ENCODE assay signal across 16 cellular contexts in genomic region chr16:87844374-87844733, GRCh38. TPM values are rescaled to one million over a fixed set of nuclear protein-coding genes. Genes with fewer than 3 reads are reported as not detected.
DNase-seq lines count a peak whose midpoint lies in the region; TF ChIP-seq lines count a peak whose summit lies in the region.
"Had no signal": no experiment of that assay in that cellular context is flagged by ENCODE, and none has a peak within 500 bp of the region (broad histone marks: within the 10 kb centered on the region; RNA-seq: fewer than 3 reads in every experiment).

No MANE protein-coding gene starts in this region.

- H3K4me3 ChIP-seq in BLaER1, result peak overlapping the region; percentile 8; the same call in 1 of the 2 replicates
- no peak overlapping the region for H3K4me3 ChIP-seq in cardiac fibroblast (replicated peaks in 1 of 2; ENCODE audit: low read depth in 2 of 2, low read length in 2 of 2)
- no peak overlapping the region for H3K4me3 ChIP-seq in vagina

- H3K9ac ChIP-seq in BLaER1, result peak overlapping the region; percentile 18; the same call in 1 of the 2 replicates
- no peak overlapping the region for H3K9ac ChIP-seq in H9 (ENCODE audit: extremely low read depth, insufficient read length, low read length)

- H3K4me2 ChIP-seq in BLaER1, result peak overlapping the region; percentile 81
- H3K4me2 ChIP-seq in H9 (ENCODE audit: insufficient read depth, insufficient read length, low read length), result no peak overlapping the region

- no peak overlapping the region for H4K91ac ChIP-seq in H9 (ENCODE audit: insufficient read length, low read depth, low read length)

- H2BK15ac ChIP-seq in H9 (ENCODE audit: low read depth, low read length), result no peak overlapping the region

- H4K8ac ChIP-seq in H9 (replicated peaks; ENCODE audit: insufficient read length, low read depth, low read length), result no peak overlapping the region

- no peaks in the 10 kb centered on the region for H3K9me3 Mint-ChIP-seq in H9
- H3K9me3 Mint-ChIP-seq in nephron progenitor cell, result no peaks in the 10 kb centered on the region
- H3K9me3 Mint-ChIP-seq: stimulated activated naive CD8-positive, alpha-beta T cell treated with anti-CD3 and anti-CD28 coated beads, Interleukin-15, Interleukin-2, amounts not matched to agents 100 ng/mL and 50 ng/mL, for 24 hours had no signal

- H3K36me3 ChIP-seq in BLaER1 (peaks cover 97% of the 10 kb centered on the region), vagina (no peaks in the 10 kb centered on the region)

- no peak overlapping the region for H3K18ac ChIP-seq in H9 (ENCODE audit: insufficient read length, low read depth, low read length)

- H2BK120ac ChIP-seq in H9 (ENCODE audit: low read depth, low read length, poor library complexity, severe bottlenecking), result no peak overlapping the region

- intact Hi-C loops in vagina (cut with DNase I), result no loop called here

- H3K27me3 ChIP-seq in BLaER1 (no peaks in the 10 kb centered on the region), H9 (ENCODE audit: insufficient read depth, low read length) (no peaks in the 10 kb centered on the region), vagina (no peaks in the 10 kb centered on the region)

- H4K5ac ChIP-seq in H9 (ENCODE audit: insufficient read length, low read depth, low read length), result no peak overlapping the region

- peaks cover 4% of the 10 kb centered on the region for H3K79me1 ChIP-seq in H9 (ENCODE audit: insufficient read depth, low read depth, low read length, poor library complexity, severe bottlenecking)

- TF ChIP-seq CTCF in H9 (conservative IDR thresholded peaks at IDR 0.05) (peak; percentile 66), cardiac fibroblast (IDR thresholded peaks at IDR 0.05; ENCODE audit: low read depth, low read length) (peak; percentile 14), nephron progenitor cell (IDR thresholded peaks at IDR 0.05) (peak; percentile 14), vagina (IDR thresholded peaks at IDR 0.05) (no peak)

- no peak overlapping the region for H2AFZ ChIP-seq in H9 (ENCODE audit: low read length)

- DNase-seq in H9 (no peak), cardiac fibroblast (ENCODE audit: low read depth in 2 of 2) (peak in 1 of 2 donors; percentile 67), nephron progenitor cell (peak; percentile 47), HT-29 (ENCODE audit: low spot score) (no peak), vagina (ENCODE audit: extremely low spot score in 2 of 2) (no peak), CD1c-positive myeloid dendritic cell (ENCODE audit: extremely low spot score) (no peak), DMS153 treated with DMSO at 0.1 percent for 48 hours (lab: John Stamatoyannopoulos, UW; ENCODE audit: unreplicated experiment) (no peak)
- DNase-seq: activated CD4-positive, alpha-beta T cell treated with anti-CD3 and anti-CD28 coated beads, Interleukin-2, amount 50 U/mL, for 4 hours; mesenchymal stem cell; NCI-H1105 treated with DMSO at 0.1 percent for 48 hours; NCI-H524 treated with DMSO at 0.1 percent for 48 hours; SHP77 treated with DMSO at 0.1 percent for 48 hours; T-helper 9 cell had no signal

- H3K23ac ChIP-seq in H9 (ENCODE audit: insufficient read length, low read depth, low read length), result no peak overlapping the region

- no peak overlapping the region for H3K4ac ChIP-seq in H9 (ENCODE audit: low read depth, low read length)

- no CpG with 5 or more reads among the region's 15 CpGs for WGBS in H9 (ENCODE audit: extremely low coverage, insufficient read length, low lambda C conversion rate)

- no peaks in the 10 kb centered on the region for H3K9me3 ChIP-seq in BLaER1
- H3K9me3 ChIP-seq in H9 (ENCODE audit: control insufficient read depth, low read depth, low read length), result no peaks in the 10 kb centered on the region
- no peaks in the 10 kb centered on the region for H3K9me3 ChIP-seq in vagina

- TF ChIP-seq POLR2A in vagina (IDR thresholded peaks at IDR 0.05), result no peak

- H3K79me2 ChIP-seq in H9 (ENCODE audit: insufficient read depth, low read length), result no peaks in the 10 kb centered on the region; the same call in 1 of the 2 replicates

- no peak overlapping the region for H3K56ac ChIP-seq in H9 (ENCODE audit: insufficient read length, low read depth, low read length)

- peak overlapping the region; percentile 24; the same call in 1 of the 2 replicates for H3K27ac ChIP-seq in BLaER1
- no peak overlapping the region for H3K27ac ChIP-seq in H9 (ENCODE audit: insufficient read length, low read depth, low read length)
- no peak overlapping the region for H3K27ac ChIP-seq in vagina
- H3K27ac ChIP-seq: C4-2B had no signal

- no peak overlapping the region for H2BK20ac ChIP-seq in H9 (ENCODE audit: low read depth, low read length, poor library complexity, severe bottlenecking)

- H4K20me1 ChIP-seq in BLaER1 (peaks cover 100% of the 10 kb centered on the region), H9 (ENCODE audit: control insufficient read depth, insufficient read depth, insufficient read length) (no peaks in the 10 kb centered on the region)

- H2BK5ac ChIP-seq in H9 (ENCODE audit: insufficient read length, low read length), result no peak overlapping the region

- peaks cover 100% of the 10 kb centered on the region for H3K4me1 ChIP-seq in BLaER1
- no peaks in the 10 kb centered on the region for H3K4me1 ChIP-seq in H9 (ENCODE audit: insufficient read depth, low read length)
- peaks cover 10% of the 10 kb centered on the region for H3K4me1 ChIP-seq in vagina

- no peak overlapping the region for H3T11ph ChIP-seq in H9 (ENCODE audit: low read length)

- H2BK12ac ChIP-seq in H9 (ENCODE audit: insufficient read length, low read depth, low read length), result no peak overlapping the region

- H3K27me3 Mint-ChIP-seq in H9 (ENCODE audit: low read depth), result no peaks in the 10 kb centered on the region
- no peaks in the 10 kb centered on the region for H3K27me3 Mint-ChIP-seq in nephron progenitor cell (ENCODE audit: low read depth, poor library complexity)
- H3K27me3 Mint-ChIP-seq: stimulated activated naive CD8-positive, alpha-beta T cell treated with anti-CD3 and anti-CD28 coated beads, Interleukin-15, Interleukin-2, amounts not matched to agents 100 ng/mL and 50 ng/mL, for 24 hours had no signal

- peak overlapping the region; percentile 70 to 93 (median 74); a peak in 3 of 7 replicates for H3K27ac Mint-ChIP-seq in H9
- no peak overlapping the region for H3K27ac Mint-ChIP-seq in nephron progenitor cell

- H3K4me1 Mint-ChIP-seq in H9, result peaks cover 14 to 25% of the 10 kb centered on the region in 2 experiments
- peaks cover 41% of the 10 kb centered on the region for H3K4me1 Mint-ChIP-seq in nephron progenitor cell

- peaks cover 12 to 71% (median 36%) of the 10 kb centered on the region in 3 experiments; a peak in 6 of 7 replicates for H3K36me3 Mint-ChIP-seq in H9 (ENCODE audit: insufficient read depth in 1 of 3, low read depth in 3 of 3)
- no peaks in the 10 kb centered on the region for H3K36me3 Mint-ChIP-seq in nephron progenitor cell (ENCODE audit: low read depth)

- no peak overlapping the region; a peak in 1 of 5 replicates for H3K4me3 Mint-ChIP-seq in H9
- H3K4me3 Mint-ChIP-seq in nephron progenitor cell, result no peak overlapping the region
- H3K4me3 Mint-ChIP-seq: stimulated activated naive CD8-positive, alpha-beta T cell treated with anti-CD3 and anti-CD28 coated beads, Interleukin-15, Interleukin-2, amounts not matched to agents 100 ng/mL and 50 ng/mL, for 24 hours had no signal

- H3K14ac ChIP-seq in H9 (ENCODE audit: insufficient read depth, low read length), result no peak overlapping the region

- H2AK5ac ChIP-seq in H9 (ENCODE audit: insufficient read length, low read length), result no peak overlapping the region

- no peaks in the 10 kb centered on the region for H3K23me2 ChIP-seq in H9 (ENCODE audit: insufficient read length, low read depth, low read length, poor library complexity, severe bottlenecking)

RNA-seq across cellular contexts. Expression of gene SLC7A5, which starts 25.0 kb away (rescaled TPM):
- total RNA-seq in H9 (2021) (217 TPM in 2 replicates), vagina (22.8 TPM)
- total RNA-seq in HT-29 (2014; rRNA removed; shearing (Covaris generic)), result 125 and 147 TPM in 2 replicates

Comparison
In these comparisons a context has a peak if more than half of its experiments do, and no peak if none do; other contexts are left out.
1. CTCF ChIP-seq: peak in H9 (single experiment), cardiac fibroblast (single experiment) and nephron progenitor cell (single experiment); none in vagina (0 of 3).